In the genomic region with DNA sequence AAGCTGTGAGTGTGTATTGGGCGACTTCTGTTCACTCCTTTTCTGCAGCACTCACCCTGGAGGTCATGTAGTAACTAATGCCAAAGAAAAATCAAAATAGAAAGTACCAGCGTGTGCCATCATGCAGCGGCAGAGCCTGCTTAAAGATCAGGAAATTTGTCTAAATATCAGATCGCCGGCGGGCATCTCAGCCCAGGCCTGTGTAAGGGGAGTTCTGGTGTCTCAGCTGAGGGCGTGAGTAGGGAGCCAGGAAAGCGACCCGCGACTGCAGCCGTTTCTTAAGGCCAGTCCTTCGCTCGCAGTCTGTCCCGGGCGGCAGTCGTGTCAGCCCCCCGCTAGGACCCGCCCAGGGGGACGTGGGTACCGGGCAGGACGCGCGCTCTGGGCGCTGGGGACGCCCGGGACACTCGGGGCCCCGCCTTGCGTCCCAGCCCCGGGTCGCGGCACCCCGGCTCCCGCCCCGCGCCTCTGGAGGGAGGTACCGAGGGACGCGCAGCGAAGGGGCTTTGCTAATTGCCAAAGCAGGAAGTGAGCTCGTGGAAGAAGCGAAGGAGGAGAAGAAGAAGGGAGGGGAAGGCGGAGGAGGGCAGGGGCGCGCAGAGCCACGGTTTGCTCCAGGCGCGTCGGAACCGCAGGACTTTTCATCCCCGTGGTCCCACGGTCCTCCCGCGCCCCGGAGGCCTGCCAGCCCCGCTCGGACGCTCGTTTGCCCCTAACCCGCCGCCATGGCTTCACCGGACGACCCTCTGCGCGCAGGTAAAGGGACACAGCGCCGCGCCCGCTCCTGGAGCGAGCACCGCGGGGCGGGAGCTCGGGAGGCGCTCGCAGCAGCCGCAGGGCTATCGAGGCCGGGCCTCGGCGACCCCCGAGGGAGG, we compare ENCODE assay signal across 8 cellular contexts. TPM values are rescaled to one million over a fixed set of nuclear protein-coding genes. Genes with fewer than 3 reads are reported as not detected.
A peak's percentile ranks its signal among the peaks of the same experiment; 100 is the strongest.
DNase-seq lines count a peak whose midpoint lies in the region; FAIRE-seq and TF ChIP-seq lines count a peak whose summit lies in the region.

No MANE protein-coding gene starts in this region.

- DNase-seq in GM12891 (ENCODE audit: insufficient read length, low spot score) (peak; percentile 55), HAP-1 (ENCODE audit: low spot score in 2 of 2) (peak; percentile 66 to 77), NCI-H2171 treated with DMSO at 0.1 percent for 48 hours (lab: John Stamatoyannopoulos, UW) (peak; percentile 46), activated T-cell treated with anti-CD3 and anti-CD28 coated beads for 48 hours (ENCODE audit: low read depth) (peak; percentile 47), fibroblast of peridontal ligament (ENCODE audit: extremely low read depth) (peak; percentile 52), hepatic stellate cell (ENCODE audit: low spot score) (no peak), T1000 (lab: John Stamatoyannopoulos, UW) (no peak)

- in situ Hi-C loops in HAP-1 (cut with MboI; ENCODE audit: low sequenced_read_pairs), result no loop called here

- no peak for TF ChIP-seq CTCF in neutrophil (IDR thresholded peaks at IDR 0.05)

- no peak for TF ChIP-seq POLR2A in GM12891 (IDR thresholded peaks at IDR 0.05; ENCODE audit: low read depth, low read length)

- H3K27me3 ChIP-seq in HAP-1 (ENCODE audit: low read depth), result no peaks in the 10 kb centered on the region
- H3K27me3 ChIP-seq in neutrophil, result peaks cover 63% of the 10 kb centered on the region

- H3K4me3 ChIP-seq in HAP-1, result peak overlapping the region; percentile 80
- peak overlapping the region; percentile 17 to 55 for H3K4me3 ChIP-seq in neutrophil (ENCODE audit: low read depth in 1 of 2, low read length in 1 of 2)

- H3K9me3 ChIP-seq in HAP-1 (no peaks in the 10 kb centered on the region), neutrophil (no peaks in the 10 kb centered on the region)

- H3K36me3 ChIP-seq in HAP-1 (replicated peaks) (no peaks in the 10 kb centered on the region), neutrophil (no peaks in the 10 kb centered on the region)

- no peak overlapping the region for H3K27ac ChIP-seq in neutrophil

- peaks cover 12% of the 10 kb centered on the region for H3K4me1 ChIP-seq in HAP-1
- peaks cover 14 to 28% of the 10 kb centered on the region in 2 experiments for H3K4me1 ChIP-seq in neutrophil (ENCODE audit: control insufficient read depth in 1 of 2, insufficient read depth in 1 of 2, low read depth in 1 of 2, low read length in 1 of 2)

- peak; percentile 73 for FAIRE-seq in GM12891 (lab: Jason Lieb, UNC)

TF ChIP-seq in GM12891, 5 proteins besides CTCF, POLR2A, EP300 and RAD21:
- TF ChIP-seq POLR2AphosphoS5 (IDR thresholded peaks at IDR 0.05; ENCODE audit: low read depth, low read length) (no peak), SPI1 (IDR thresholded peaks at IDR 0.05; ENCODE audit: low read depth, low read length) (no peak), POU2F2 (IDR thresholded peaks at IDR 0.05; ENCODE audit: low read depth, low read length) (no peak), TAF1 (IDR thresholded peaks at IDR 0.05; ENCODE audit: low read depth, low read length) (no peak), PAX5 (IDR thresholded peaks at IDR 0.05; ENCODE audit: insufficient read depth, low read length, severe bottlenecking) (no peak)

RNA-seq across cellular contexts. Expression of a gene that starts 1.1 kb away (rescaled TPM):
- 2.7 TPM for polyA plus RNA-seq in GM12891 (2012; ENCODE audit: low read depth, missing spikeins)

Comparison
In these comparisons a context has a peak if more than half of its experiments do, and no peak if none do; other contexts are left out.
1. DNase-seq: peak in GM12891 (single experiment), HAP-1 (2 of 2), NCI-H2171 treated with DMSO at 0.1 percent for 48 hours (single experiment), activated T-cell treated with anti-CD3 and anti-CD28 coated beads for 48 hours (single experiment) and fibroblast of peridontal ligament (single experiment); none in hepatic stellate cell (single experiment) and T1000 (single experiment).